In the genomic region with DNA sequence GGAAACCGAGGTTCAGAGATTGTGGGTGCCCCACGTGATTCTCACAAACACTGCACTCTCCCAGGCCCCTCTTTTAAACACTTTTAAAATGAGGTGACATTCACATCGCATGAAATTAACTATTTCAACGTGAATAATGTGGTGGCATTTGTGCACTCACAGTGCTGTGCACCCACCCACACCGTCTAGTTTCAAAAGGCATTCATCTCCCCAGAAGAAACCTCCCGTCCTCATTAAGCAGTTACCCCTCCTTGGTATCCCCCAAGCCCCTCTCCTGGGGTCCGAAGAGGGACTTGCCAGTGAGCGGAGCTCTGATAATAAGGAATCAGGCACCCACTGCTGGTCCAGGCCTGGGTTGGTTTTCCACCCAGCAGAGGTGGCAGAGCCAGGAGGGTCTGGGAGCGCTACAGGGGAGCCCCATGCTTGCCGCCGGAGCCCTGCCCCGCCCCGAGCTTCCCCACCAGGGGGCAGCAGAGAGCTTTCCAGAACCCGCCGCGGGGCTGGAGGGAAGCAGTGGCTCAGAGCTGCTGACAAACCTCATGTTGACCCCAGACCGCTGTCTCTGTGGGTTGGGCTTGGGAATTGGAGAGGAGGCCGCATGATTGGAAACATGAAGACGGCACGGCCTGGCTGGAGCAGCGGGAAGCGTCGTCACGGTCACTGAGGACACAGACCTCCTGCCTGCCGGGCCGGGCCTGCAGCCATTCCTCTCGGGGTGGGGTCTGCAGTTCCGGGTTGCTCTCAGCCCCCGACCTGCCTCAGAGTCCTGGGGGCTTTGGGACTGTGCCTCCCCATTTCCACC, we compare ENCODE assay signal across 1 cellular context.
TF ChIP-seq lines count a peak whose summit lies in the region.

No MANE protein-coding gene starts in this region.

TF ChIP-seq in SK-N-SH treated with all-trans-retinoic acid at 6 μM for 48 hours, 23 proteins besides CTCF, POLR2A, EP300 and RAD21 (continued from another document):
- TF ChIP-seq, protein P1, sequence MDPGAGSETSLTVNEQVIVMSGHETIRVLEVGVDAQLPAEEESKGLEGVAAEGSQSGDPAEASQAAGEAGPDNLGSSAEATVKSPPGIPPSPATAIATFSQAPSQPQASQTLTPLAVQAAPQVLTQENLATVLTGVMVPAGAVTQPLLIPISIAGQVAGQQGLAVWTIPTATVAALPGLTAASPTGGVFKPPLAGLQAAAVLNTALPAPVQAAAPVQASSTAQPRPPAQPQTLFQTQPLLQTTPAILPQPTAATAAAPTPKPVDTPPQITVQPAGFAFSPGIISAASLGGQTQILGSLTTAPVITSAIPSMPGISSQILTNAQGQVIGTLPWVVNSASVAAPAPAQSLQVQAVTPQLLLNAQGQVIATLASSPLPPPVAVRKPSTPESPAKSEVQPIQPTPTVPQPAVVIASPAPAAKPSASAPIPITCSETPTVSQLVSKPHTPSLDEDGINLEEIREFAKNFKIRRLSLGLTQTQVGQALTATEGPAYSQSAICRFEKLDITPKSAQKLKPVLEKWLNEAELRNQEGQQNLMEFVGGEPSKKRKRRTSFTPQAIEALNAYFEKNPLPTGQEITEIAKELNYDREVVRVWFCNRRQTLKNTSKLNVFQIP (CRISPR knock-in tag; IDR thresholded peaks at IDR 0.05; ENCODE audit: borderline replicate concordance, low read depth) = no peak
- no peak for TF ChIP-seq ZC3H10 (CRISPR knock-in tag; IDR thresholded peaks at IDR 0.05)
- TF ChIP-seq, protein P2, sequence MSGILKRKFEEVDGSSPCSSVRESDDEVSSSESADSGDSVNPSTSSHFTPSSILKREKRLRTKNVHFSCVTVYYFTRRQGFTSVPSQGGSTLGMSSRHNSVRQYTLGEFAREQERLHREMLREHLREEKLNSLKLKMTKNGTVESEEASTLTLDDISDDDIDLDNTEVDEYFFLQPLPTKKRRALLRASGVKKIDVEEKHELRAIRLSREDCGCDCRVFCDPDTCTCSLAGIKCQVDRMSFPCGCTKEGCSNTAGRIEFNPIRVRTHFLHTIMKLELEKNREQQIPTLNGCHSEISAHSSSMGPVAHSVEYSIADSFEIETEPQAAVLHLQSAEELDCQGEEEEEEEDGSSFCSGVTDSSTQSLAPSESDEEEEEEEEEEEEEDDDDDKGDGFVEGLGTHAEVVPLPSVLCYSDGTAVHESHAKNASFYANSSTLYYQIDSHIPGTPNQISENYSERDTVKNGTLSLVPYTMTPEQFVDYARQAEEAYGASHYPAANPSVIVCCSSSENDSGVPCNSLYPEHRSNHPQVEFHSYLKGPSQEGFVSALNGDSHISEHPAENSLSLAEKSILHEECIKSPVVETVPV (CRISPR knock-in tag; IDR thresholded peaks at IDR 0.05) = no peak
- no peak for TF ChIP-seq ZNF565 (CRISPR knock-in tag; conservative IDR thresholded peaks at IDR 0.05; ENCODE audit: low read depth)
- TF ChIP-seq RARB (CRISPR knock-in tag; IDR thresholded peaks at IDR 0.05) = no peak
- TF ChIP-seq ZNF8 (CRISPR knock-in tag; IDR thresholded peaks at IDR 0.05) = no peak
- 0 out of 2 replicates have a peak, but pooled peaks have one; percentile 7 for TF ChIP-seq ZNF70 (CRISPR knock-in tag; IDR thresholded peaks at IDR 0.05)
- no peak for TF ChIP-seq PPARA (CRISPR knock-in tag; IDR thresholded peaks at IDR 0.05; ENCODE audit: borderline replicate concordance)
- 0 out of 2 replicates have a peak, but pooled peaks have one; percentile 22 for TF ChIP-seq TCF4 (CRISPR knock-in tag; IDR thresholded peaks at IDR 0.05; ENCODE audit: borderline replicate concordance)
- no peak for TF ChIP-seq BACH2 (CRISPR knock-in tag; IDR thresholded peaks at IDR 0.05; ENCODE audit: borderline replicate concordance)
- no peak for TF ChIP-seq TOX (CRISPR knock-in tag; IDR thresholded peaks at IDR 0.05; ENCODE audit: borderline replicate concordance)
- no peak for TF ChIP-seq ESRRG (CRISPR knock-in tag; IDR thresholded peaks at IDR 0.05)
- TF ChIP-seq, protein P3, sequence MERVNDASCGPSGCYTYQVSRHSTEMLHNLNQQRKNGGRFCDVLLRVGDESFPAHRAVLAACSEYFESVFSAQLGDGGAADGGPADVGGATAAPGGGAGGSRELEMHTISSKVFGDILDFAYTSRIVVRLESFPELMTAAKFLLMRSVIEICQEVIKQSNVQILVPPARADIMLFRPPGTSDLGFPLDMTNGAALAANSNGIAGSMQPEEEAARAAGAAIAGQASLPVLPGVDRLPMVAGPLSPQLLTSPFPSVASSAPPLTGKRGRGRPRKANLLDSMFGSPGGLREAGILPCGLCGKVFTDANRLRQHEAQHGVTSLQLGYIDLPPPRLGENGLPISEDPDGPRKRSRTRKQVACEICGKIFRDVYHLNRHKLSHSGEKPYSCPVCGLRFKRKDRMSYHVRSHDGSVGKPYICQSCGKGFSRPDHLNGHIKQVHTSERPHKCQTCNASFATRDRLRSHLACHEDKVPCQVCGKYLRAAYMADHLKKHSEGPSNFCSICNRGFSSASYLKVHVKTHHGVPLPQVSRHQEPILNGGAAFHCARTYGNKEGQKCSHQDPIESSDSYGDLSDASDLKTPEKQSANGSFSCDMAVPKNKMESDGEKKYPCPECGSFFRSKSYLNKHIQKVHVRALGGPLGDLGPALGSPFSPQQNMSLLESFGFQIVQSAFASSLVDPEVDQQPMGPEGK (CRISPR knock-in tag; IDR thresholded peaks at IDR 0.05; ENCODE audit: borderline replicate concordance) = no peak
- peak; percentile 61; the same call in 1 of the 2 replicates for TF ChIP-seq ZFP3 (CRISPR knock-in tag; IDR thresholded peaks at IDR 0.05)
- no peak for TF ChIP-seq OSR1 (CRISPR knock-in tag; IDR thresholded peaks at IDR 0.05)
- TF ChIP-seq ZFP30 (CRISPR knock-in tag; IDR thresholded peaks at IDR 0.05) = no peak
